In the genomic region with DNA sequence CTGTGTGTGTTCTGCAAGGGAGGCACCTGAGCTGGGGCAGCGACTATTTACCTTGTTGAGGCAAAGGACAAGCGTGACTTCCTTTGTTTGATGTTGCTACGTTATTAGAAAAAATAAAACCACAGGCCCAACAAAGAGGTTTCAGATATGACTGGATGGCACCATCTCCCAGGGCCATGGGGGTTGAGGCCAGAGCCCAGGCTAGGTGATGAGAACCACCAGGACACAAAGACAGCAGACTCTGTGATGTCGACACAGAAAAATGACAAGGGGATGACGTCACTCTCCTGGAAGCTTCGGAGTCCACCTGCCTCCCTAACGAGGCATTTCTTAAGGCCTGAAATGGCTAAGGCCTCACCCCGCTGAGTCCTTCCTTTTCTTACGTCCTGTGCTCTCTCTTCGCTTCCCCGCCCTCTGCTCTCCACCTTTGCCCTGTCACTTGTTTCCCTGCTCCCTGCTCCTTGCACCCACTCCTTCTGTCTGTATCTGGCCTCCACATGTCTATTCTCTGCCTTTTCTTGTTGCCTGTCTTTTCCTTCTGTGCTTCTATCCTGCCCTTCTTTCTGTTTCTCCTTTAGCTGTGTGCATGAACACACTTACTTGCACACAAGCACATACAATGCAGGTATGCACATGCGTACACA, we compare ENCODE assay signal across 8 cellular contexts.
DNase-seq lines count a peak whose midpoint lies in the region; ATAC-seq, FAIRE-seq and TF ChIP-seq lines count a peak whose summit lies in the region.

No MANE protein-coding gene starts in this region.

- no peak overlapping the region for H3K4me2 ChIP-seq in K562 (ENCODE audit: insufficient read depth, low read length)

- H3K9me1 ChIP-seq in K562 (ENCODE audit: control insufficient read depth, insufficient read depth, low read length), result no peaks in the 10 kb centered on the region

- H3K9ac ChIP-seq in K562 (ENCODE audit: insufficient read depth in 1 of 2, low read depth in 2 of 2, low read length in 2 of 2), result no peak overlapping the region

- no peak for TF ChIP-seq CTCF in K562 (IDR thresholded peaks at IDR 0.05 in 2 of 3, conservative IDR thresholded peaks at IDR 0.05 in 1 of 3; ENCODE audit: insufficient read depth in 2 of 3, low read depth in 1 of 3, low read length in 3 of 3)

- H4K20me1 ChIP-seq in K562 (replicated peaks; ENCODE audit: control insufficient read depth, insufficient read depth, low read length), result no peaks in the 10 kb centered on the region

- TF ChIP-seq RAD21 in K562 (CRISPR knock-in tag; conservative IDR thresholded peaks at IDR 0.05 in 1 of 2, IDR thresholded peaks at IDR 0.05 in 1 of 2), result no peak

- TF ChIP-seq EP300 in K562 (IDR thresholded peaks at IDR 0.05; ENCODE audit: low read length), result no peak

- no peak overlapping the region for H3K4me3 ChIP-seq in K562

- no peak for FAIRE-seq in K562 (lab: Jason Lieb, UNC)

- in situ Hi-C loops in K562 (cut with MboI), result no loop called here

- no peaks in the 10 kb centered on the region for H3K36me3 ChIP-seq in K562 (ENCODE audit: control insufficient read depth, insufficient read depth, low read length)

- H3K27me3 ChIP-seq in K562 (ENCODE audit: control insufficient read depth in 2 of 2, insufficient read depth in 2 of 2, low read length in 2 of 2), result no peaks in the 10 kb centered on the region

- H3K79me2 ChIP-seq in K562 (ENCODE audit: control insufficient read depth, insufficient read depth, low read length), result no peaks in the 10 kb centered on the region

- intact Hi-C loops in K562 (cut with micrococcal nuclease), result no loop called here

- 0 out of 2 replicates have a peak overlapping the region, but pooled peaks have one; percentile 31 for H2AFZ ChIP-seq in K562 (ENCODE audit: low read depth, low read length)

- POLR2A ChIA-PET in K562 (lab: Yijun Ruan, JAX), result no interaction called here

- H3K9me3 ChIP-seq in K562 (replicated peaks; ENCODE audit: control insufficient read depth, insufficient read depth, low read depth, low read length), result no peaks in the 10 kb centered on the region

- WGBS in K562 (ENCODE audit: insufficient coverage, low coverage, missing lambda C conversion rate), result 28% methylated on average over 8 of the region's 12 CpGs

- no peak for TF ChIP-seq POLR2A in K562 (conservative IDR thresholded peaks at IDR 0.05)

- CTCF ChIA-PET in K562 (lab: Yijun Ruan, JAX; ENCODE audit: low intra/inter-chr PET ratio), result no interaction called here

- H3K4me1 ChIP-seq in K562 (replicated peaks in 1 of 2; ENCODE audit: control insufficient read depth in 2 of 2, insufficient read depth in 2 of 2, low read length in 2 of 2), result no peaks in the 10 kb centered on the region; a peak in 2 of 5 replicates

- DNase-seq in DMS53 (lab: John Stamatoyannopoulos, UW) (peak; percentile 99), NCI-H526 treated with DMSO at 0.1 percent for 48 hours (lab: John Stamatoyannopoulos, UW) (peak; percentile 75), K562 (ENCODE audit: extremely low read depth in 1 of 4, low spot score in 3 of 4) (no peak), HuH-7 (ENCODE audit: low spot score) (no peak), middle frontal gyrus (ENCODE audit: extremely low spot score, low spot score) (no peak)
- DNase-seq in stimulated activated CD8-positive, alpha-beta memory T cell treated with anti-CD3 and anti-CD28 coated beads, Interleukin-2, amount 100 ng/mL, for 1 hour (ENCODE audit: low read depth in 2 of 2), result peak; percentile 0 to 2

- no peak overlapping the region for H3K27ac ChIP-seq in K562 (ENCODE audit: extremely low read depth, low read depth, low read length)

- ATAC-seq in GM21526 (IDR thresholded peaks at IDR 0.05; ENCODE audit: low FRiP score, unreplicated experiment), result peak; percentile 45
- peak; percentile 41 for ATAC-seq in K562
- no peak for ATAC-seq in GM21515 (IDR thresholded peaks at IDR 0.05; ENCODE audit: unreplicated experiment)

- no TSS peak for BruUV-seq in K562 (replicated peaks; lab: Mats Ljungman, UMichigan)

TF ChIP-seq in K562, 482 proteins besides CTCF, POLR2A, EP300 and RAD21 (continues in another document):
- TF ChIP-seq FOXK2 (conservative IDR thresholded peaks at IDR 0.05 in 1 of 2, IDR thresholded peaks at IDR 0.05 in 1 of 2; ENCODE audit: low read depth in 2 of 2) (peak in 1 of 2 experiments; percentile 70; a peak in 2 of 4 replicates), NONO (IDR thresholded peaks at IDR 0.05; ENCODE audit: low read depth in 2 of 2, low read length in 1 of 2) (0 out of 4 replicates have a peak, but pooled peaks of 1 of the 2 experiments have one; percentile 44), SMARCC2 (IDR thresholded peaks at IDR 0.05; ENCODE audit: low read depth) (no peak)
- TF ChIP-seq, protein P1, sequence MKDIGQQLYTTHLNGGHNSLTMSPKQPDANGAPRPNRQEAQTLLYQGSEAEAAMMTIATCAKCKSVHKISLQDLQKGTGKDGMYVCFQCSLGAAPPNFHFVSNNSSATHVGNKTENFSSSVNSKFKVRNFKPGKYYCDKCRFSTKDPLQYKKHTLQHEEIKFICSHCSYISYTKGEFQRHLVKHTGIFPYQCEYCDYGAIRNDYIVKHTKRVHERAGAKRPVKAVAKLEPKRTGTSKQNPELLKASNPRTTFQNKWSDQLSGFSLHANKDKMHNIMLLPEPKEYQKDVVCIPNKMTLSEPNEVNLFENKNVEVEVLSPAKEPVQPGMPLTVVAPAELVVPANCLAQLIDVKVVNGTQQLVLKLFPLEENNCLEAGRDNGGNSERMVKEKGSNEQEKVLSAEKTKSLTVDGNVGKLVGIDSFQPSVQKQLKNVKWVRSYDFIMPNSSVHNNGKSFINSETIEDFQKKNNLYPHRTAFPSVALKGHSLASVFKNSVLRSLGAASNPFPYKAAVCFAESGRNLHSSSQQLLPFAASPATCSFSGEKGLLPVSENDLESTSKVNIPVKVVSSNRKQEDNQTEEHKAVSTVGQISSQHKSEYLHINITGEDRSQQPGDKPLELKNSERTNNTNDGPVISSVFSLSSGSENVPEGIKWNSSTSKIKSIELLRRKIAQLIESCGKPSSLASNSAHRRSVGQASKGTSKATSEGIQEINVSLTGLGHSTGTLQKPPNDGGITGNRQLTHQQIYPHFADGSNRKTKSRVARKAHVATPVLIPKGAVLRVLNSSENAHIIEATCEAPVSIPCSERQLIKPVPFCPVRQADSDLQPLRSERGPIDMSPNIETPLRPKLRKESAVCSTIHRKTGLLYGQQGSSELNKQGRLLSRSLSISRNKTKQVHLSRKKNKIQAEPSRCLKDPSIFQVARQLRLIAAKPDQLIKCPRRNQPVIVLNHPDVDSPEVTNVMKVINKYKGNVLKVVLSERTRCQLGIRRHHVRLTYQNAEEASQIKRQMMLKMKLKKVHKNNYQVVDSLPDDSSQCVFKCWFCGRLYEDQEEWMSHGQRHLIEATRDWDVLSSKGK (CRISPR knock-in tag; IDR thresholded peaks at IDR 0.05), result no peak

Comparison
In these comparisons a context has a peak if more than half of its experiments do, and no peak if none do; other contexts are left out.
1. DNase-seq: peak in DMS53 (single experiment), NCI-H526 treated with DMSO at 0.1 percent for 48 hours (single experiment) and stimulated activated CD8-positive, alpha-beta memory T cell treated with anti-CD3 and anti-CD28 coated beads, Interleukin-2, amount 100 ng/mL, for 1 hour (2 of 2); none in K562 (0 of 4), HuH-7 (single experiment) and middle frontal gyrus (single experiment).